Comparison of ENCODE assay signal across 8 cellular contexts in the genomic region with DNA sequence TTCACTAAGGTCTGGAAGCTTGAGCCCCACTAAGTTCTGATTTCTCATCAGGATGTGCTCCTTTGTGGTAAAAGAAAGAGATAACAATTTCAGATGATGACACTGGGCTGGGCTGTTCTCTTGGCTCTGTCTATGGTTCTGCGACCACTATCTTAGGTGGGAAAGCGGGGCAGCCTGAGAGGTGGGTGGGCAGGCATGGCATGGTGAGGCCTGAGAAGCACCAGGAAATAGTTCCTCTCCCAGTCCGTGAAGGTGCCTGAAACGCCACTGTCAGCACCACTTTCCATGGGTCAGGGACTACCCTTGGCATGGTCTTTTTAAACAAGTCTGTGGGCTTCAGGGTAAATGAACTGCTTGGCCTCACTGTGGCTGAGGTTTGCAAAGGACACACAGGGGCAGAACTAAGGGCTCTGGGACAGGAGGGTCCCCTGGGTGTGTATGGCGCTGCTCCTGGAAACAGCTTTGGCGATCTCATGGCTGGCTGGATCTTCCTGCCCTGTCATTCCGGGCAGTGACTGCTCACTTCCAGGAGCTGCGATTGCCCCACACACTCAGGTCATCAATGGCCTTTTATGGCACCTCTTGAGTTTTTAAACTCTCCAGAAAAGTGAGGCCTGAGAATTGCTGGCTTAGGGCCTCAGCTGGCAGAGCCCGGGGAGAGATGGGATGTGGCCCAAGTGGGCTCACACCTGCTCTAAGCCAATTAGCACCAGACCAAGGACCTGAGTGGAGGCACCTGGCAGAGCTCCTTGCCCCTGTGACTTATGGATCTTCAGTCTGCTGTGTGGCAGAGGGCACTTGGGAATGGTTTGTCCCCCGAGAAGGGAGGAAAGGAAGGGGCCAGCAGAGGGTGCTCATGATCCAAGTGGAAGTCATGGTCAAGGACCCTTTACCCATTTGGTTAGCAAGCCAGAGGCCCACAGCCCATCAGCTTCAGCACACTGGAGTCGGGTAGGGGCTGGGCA. TPM values are rescaled to one million over a fixed set of nuclear protein-coding genes. Genes with fewer than 3 reads are reported as not detected.
A peak's percentile ranks its signal among the peaks of the same experiment; 100 is the strongest.
DNase-seq lines count a peak whose midpoint lies in the region; ATAC-seq, FAIRE-seq and TF ChIP-seq lines count a peak whose summit lies in the region.

No MANE protein-coding gene starts in this region.

- H2AFZ ChIP-seq in OCI-LY7 (ENCODE audit: low read length) (peak overlapping the region; percentile 88), neural progenitor cell (replicated peaks) (no peak overlapping the region)

- POLR2A ChIA-PET in AG04450 (lab: Yijun Ruan, JAX) (no interaction called here), OCI-LY7 (lab: Charles Lee) (no interaction called here)

- H3K4me1 ChIP-seq in OCI-LY7 (ENCODE audit: insufficient read depth, low read length, poor library complexity, severe bottlenecking) (peaks cover 7% of the 10 kb centered on the region), neural progenitor cell (no peaks in the 10 kb centered on the region)

- H3K9me3 ChIP-seq in AG04450 (ENCODE audit: control insufficient read depth, insufficient read depth, low read length) (no peaks in the 10 kb centered on the region), OCI-LY7 (ENCODE audit: low read length) (no peaks in the 10 kb centered on the region), neural progenitor cell (ENCODE audit: low read depth) (no peaks in the 10 kb centered on the region)

- peak overlapping the region in 1 of 2 donors; percentile 15 for H3K4me3 Mint-ChIP-seq in effector memory CD8-positive, alpha-beta T cell
- H3K4me3 Mint-ChIP-seq in neural progenitor cell, result no peak overlapping the region

- no peaks in the 10 kb centered on the region for H3K27me3 ChIP-seq in AG04450 (ENCODE audit: control insufficient read depth, insufficient read depth, low read length)
- H3K27me3 ChIP-seq in neural progenitor cell, result no peaks in the 10 kb centered on the region

- H3K36me3 ChIP-seq in OCI-LY7 (ENCODE audit: insufficient read depth, low read length) (no peaks in the 10 kb centered on the region), neural progenitor cell (no peaks in the 10 kb centered on the region)

- H3K27me3 Mint-ChIP-seq in effector memory CD8-positive, alpha-beta T cell, result no peaks in the 10 kb centered on the region
- H3K27me3 Mint-ChIP-seq in neural progenitor cell (ENCODE audit: insufficient read depth, low read depth), result no peaks in the 10 kb centered on the region

- no peak for ATAC-seq in effector memory CD8-positive, alpha-beta T cell (replicated peaks)
- no peak for ATAC-seq in GM18511 (IDR thresholded peaks at IDR 0.05; ENCODE audit: unreplicated experiment)

- no peaks in the 10 kb centered on the region for H3K36me3 Mint-ChIP-seq in effector memory CD8-positive, alpha-beta T cell (ENCODE audit: insufficient read depth)
- no peaks in the 10 kb centered on the region for H3K36me3 Mint-ChIP-seq in neural progenitor cell

- peaks cover 10 to 13% of the 10 kb centered on the region in 2 donors for H3K4me1 Mint-ChIP-seq in effector memory CD8-positive, alpha-beta T cell (ENCODE audit: low read depth in 2 of 2)
- H3K4me1 Mint-ChIP-seq in neural progenitor cell, result no peaks in the 10 kb centered on the region

- H3K4me3 ChIP-seq in AG04450 (ENCODE audit: low read depth, low read length) (no peak overlapping the region), OCI-LY7 (ENCODE audit: low read depth, low read length, poor library complexity, severe bottlenecking) (no peak overlapping the region), neural progenitor cell (no peak overlapping the region)

- peak overlapping the region; percentile 56 to 92 for H3K27ac Mint-ChIP-seq in effector memory CD8-positive, alpha-beta T cell
- H3K27ac Mint-ChIP-seq in neural progenitor cell, result no peak overlapping the region

- H4K20me1 ChIP-seq in OCI-LY7 (ENCODE audit: insufficient read depth, low read length) (no peaks in the 10 kb centered on the region), neural progenitor cell (ENCODE audit: low read depth) (no peaks in the 10 kb centered on the region)

- DNase-seq in AG04450 (ENCODE audit: low read depth, low spot score) (no peak), GM10266 (ENCODE audit: extremely low spot score) (peak; percentile 57), OCI-LY7 (ENCODE audit: low spot score) (peak; percentile 12), neural progenitor cell (ENCODE audit: low spot score) (no peak), kidney tubule cell (ENCODE audit: low spot score) (no peak), GM19239 (ENCODE audit: insufficient read length, low spot score) (no peak)
- no peak for DNase-seq in effector memory CD8-positive, alpha-beta T cell

- H3K9me3 Mint-ChIP-seq in effector memory CD8-positive, alpha-beta T cell, result no peaks in the 10 kb centered on the region
- H3K9me3 Mint-ChIP-seq in neural progenitor cell, result no peaks in the 10 kb centered on the region

- H3K4me2 ChIP-seq in OCI-LY7 (ENCODE audit: low read length) (no peak overlapping the region), neural progenitor cell (no peak overlapping the region)

- H3K79me2 ChIP-seq in OCI-LY7 (ENCODE audit: insufficient read depth, low read depth, low read length) (no peaks in the 10 kb centered on the region), neural progenitor cell (ENCODE audit: low read depth) (no peaks in the 10 kb centered on the region)

- intact Hi-C loops in OCI-LY7 (cut with micrococcal nuclease; ENCODE audit: unreplicated experiment), result no loop called here

- H3F3A ChIP-seq in neural progenitor cell (ENCODE audit: low read depth), result no peaks in the 10 kb centered on the region

- no TSS peak for BruUV-seq in OCI-LY7 (replicated peaks; lab: Mats Ljungman, UMichigan)

- TF ChIP-seq CTCF in AG04450 (IDR thresholded peaks at IDR 0.05; ENCODE audit: low read depth, low read length) (peak; percentile 64), GM10266 (IDR thresholded peaks at IDR 0.05; ENCODE audit: control insufficient read depth, insufficient read depth, low read depth, missing control alignments) (peak; percentile 58), OCI-LY7 (conservative IDR thresholded peaks at IDR 0.05; ENCODE audit: low read length) (peak; percentile 62), neural progenitor cell (IDR thresholded peaks at IDR 0.05) (peak; percentile 14)

- CTCF ChIA-PET in AG04450 (lab: Charles Lee) (interaction anchor here (0.6 to 1.9 kb wide), 10 partner anchors 10 to 218 kb away, joined by 3 to 9 read pairs (median 5); a partner anchor contains a TSS), OCI-LY7 (lab: Charles Lee; ENCODE audit: unreplicated experiment) (interaction anchor here (0.6 kb wide), 1 partner anchor 159 kb away, joined by 3 read pairs; no protein-coding TSS in a partner anchor)

- no peaks in the 10 kb centered on the region for H3K9me2 ChIP-seq in OCI-LY7 (ENCODE audit: insufficient read depth, low read length)

- no peak overlapping the region for H3K27ac ChIP-seq in AG04450 (ENCODE audit: low read depth, low read length)
- no peak overlapping the region for H3K27ac ChIP-seq in OCI-LY7 (ENCODE audit: low read depth, low read length, poor library complexity, severe bottlenecking)
- no peak overlapping the region for H3K27ac ChIP-seq in neural progenitor cell

- no peak overlapping the region for H3K9ac ChIP-seq in neural progenitor cell

- no peak for FAIRE-seq in GM19239 (lab: Jason Lieb, UNC)

RNA-seq across cellular contexts. Expression of a gene that starts 55.6 kb away (rescaled TPM):
- 0.10 and 0.19 TPM in 2 replicates for polyA plus RNA-seq in AG04450 (2011; rRNA removed)
- polyA minus RNA-seq in AG04450 (2011; rRNA and poly(A)+ RNA removed), result 0.13 TPM in 1 of 2 replicates, not detected in the other
- total RNA-seq in OCI-LY7 (2014; rRNA removed; shearing (Covaris generic)), result not detected in 2 replicates
- total RNA-seq in OCI-LY7 (2022), result not detected in 2 replicates
- total RNA-seq in neural progenitor cell (ENCODE audit: low replicate concordance), result 0.51 TPM in 1 of 2 replicates, not detected in the other

Comparison
In these comparisons a context has a peak if more than half of its experiments do, and no peak if none do; other contexts are left out.
1. DNase-seq: peak in GM10266 (single experiment) and OCI-LY7 (single experiment); none in AG04450 (single experiment), effector memory CD8-positive, alpha-beta T cell (0 of 3), neural progenitor cell (single experiment), kidney tubule cell (single experiment) and GM19239 (single experiment).
2. CTCF ChIP-seq: peak in every context shown above with its lines; median percentile 64 in AG04450; 62 in OCI-LY7; 58 in GM10266; 14 in neural progenitor cell.